19 cellular contexts compared by ENCODE assay signal in genomic region chr1:232134365-232134764, GRCh38.
"Had no signal": no experiment of that assay in that cellular context is flagged by ENCODE, and none has a peak within 500 bp of the region (broad histone marks: within the 10 kb centered on the region; RNA-seq: fewer than 3 reads in every experiment).

No MANE protein-coding gene starts in this region.

- H3K27me3 ChIP-seq: colonic mucosa, esophagus squamous epithelium, hepatocyte, ovary, right atrium auricular region, sigmoid colon had no signal

- DNase-seq: colonic mucosa; dermis blood vessel endothelial cell; esophagus squamous epithelium; foreskin melanocyte; head of caudate nucleus; left colon; left ventricle myocardium superior; mesenchymal stem cell; naive B cell; nucleus accumbens; ovary; sigmoid colon; stimulated activated CD4-positive, alpha-beta T cell treated with anti-CD3 and anti-CD28 coated beads, Interleukin-2, amount 100 ng/mL, for 24 hours; stimulated activated naive CD4-positive, alpha-beta T cell treated with Interleukin-2 at 50 U/mL for 16 hours; trophoblast cell had no signal

- H3K36me3 ChIP-seq: colonic mucosa, esophagus squamous epithelium, ovary, right atrium auricular region, sigmoid colon had no signal

- H3K79me2 ChIP-seq: hepatocyte had no signal

- H2AFZ ChIP-seq: hepatocyte had no signal

- H3K4me3 ChIP-seq: colonic mucosa, esophagus squamous epithelium, hepatocyte, lung, ovary, right atrium auricular region, sigmoid colon, skin epidermis had no signal

- H3K4me1 ChIP-seq: colonic mucosa, esophagus squamous epithelium, right atrium auricular region, sigmoid colon had no signal

- H3K36me3 Mint-ChIP-seq: naive B cell had no signal

- H3K27ac ChIP-seq: colonic mucosa, esophagus squamous epithelium, hepatocyte, ovary, right atrium auricular region, sigmoid colon, skin epidermis had no signal

- H3K4me1 Mint-ChIP-seq: naive B cell had no signal

- H3K4me3 Mint-ChIP-seq: naive B cell had no signal

- H3K9me3 ChIP-seq: colonic mucosa had no signal

- H3K4me2 ChIP-seq: hepatocyte had no signal

- ATAC-seq: left colon, left ventricle myocardium superior had no signal
